Comparison of ENCODE assay signal across 12 cellular contexts in the genomic region with DNA sequence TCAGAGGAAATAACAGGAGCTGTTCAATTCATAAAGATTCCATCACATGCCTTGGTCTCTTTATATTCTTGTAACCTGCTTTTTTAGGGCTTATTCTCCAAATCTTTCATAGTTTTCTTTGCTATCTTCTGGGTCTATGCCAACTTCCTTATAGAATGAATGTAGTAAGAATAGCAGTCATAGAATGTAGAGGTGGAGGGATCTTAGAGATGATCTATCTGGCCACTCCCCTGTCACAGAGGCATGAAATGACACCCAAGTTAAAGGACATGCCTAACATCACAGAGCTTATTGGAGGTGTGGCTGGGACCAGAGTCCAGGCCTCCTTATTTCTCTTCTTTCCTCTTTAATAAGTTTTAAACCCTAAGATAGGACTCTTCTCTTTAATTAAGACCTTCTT. TPM values are rescaled to one million over a fixed set of nuclear protein-coding genes. Genes with fewer than 3 reads are reported as not detected.
A peak's percentile ranks its signal among the peaks of the same experiment; 100 is the strongest.
DNase-seq lines count a peak whose midpoint lies in the region; ATAC-seq and TF ChIP-seq lines count a peak whose summit lies in the region.
"Had no signal": no experiment of that assay in that cellular context is flagged by ENCODE, and none has a peak within 500 bp of the region (broad histone marks: within the 10 kb centered on the region; RNA-seq: fewer than 3 reads in every experiment).

No MANE protein-coding gene starts in this region.

- no peak for TF ChIP-seq EP300 in upper lobe of left lung (IDR thresholded peaks at IDR 0.05)

- no peaks in the 10 kb centered on the region for H3K36me3 ChIP-seq in upper lobe of left lung

- H3K27me3 ChIP-seq in upper lobe of left lung = no peaks in the 10 kb centered on the region

- no peak for DNase-seq in activated T-cell treated with anti-CD3 and anti-CD28 coated beads, Interleukin-2, amount 50 U/mL, for 72 hours
- DNase-seq in activated T-cell treated with anti-CD3 and anti-CD28 coated beads for 4 hours (no peak), NB4 (ENCODE audit: low read depth) (peak; percentile 78), upper lobe of left lung (no peak)
- no peak for DNase-seq in stimulated activated naive B cell treated with anti-CD40 and anti-IgM and Interleukin-4, amounts not matched to agents 10 μg/mL and 1 μg/mL and 100 μg/mL, for 72 hours
- DNase-seq: hippocampal formation, NCI-H510A had no signal

- no peak for TF ChIP-seq POLR2A in NB4 (IDR thresholded peaks at IDR 0.05; ENCODE audit: extremely low read depth, insufficient read length)
- TF ChIP-seq POLR2A in upper lobe of left lung (IDR thresholded peaks at IDR 0.05) = no peak

- ATAC-seq in activated T-cell treated with anti-CD3 and anti-CD28 coated beads, Interleukin-2, amount 50 U/mL, for 72 hours (replicated peaks in 1 of 2) = peak; percentile 38 to 52
- peak; percentile 32 to 42 for ATAC-seq in stimulated activated naive B cell treated with anti-CD40 and anti-IgM and Interleukin-4, amounts not matched to agents 10 μg/mL and 1 μg/mL and 100 μg/mL, for 72 hours (replicated peaks)
- ATAC-seq in upper lobe of left lung (ENCODE audit: low FRiP score in 2 of 2) = no peak
- ATAC-seq in GM19035 (IDR thresholded peaks at IDR 0.05; ENCODE audit: unreplicated experiment) = no peak
- no peak for ATAC-seq in GM19397 (IDR thresholded peaks at IDR 0.05; ENCODE audit: unreplicated experiment)

- peak overlapping the region; percentile 58 for H3K4me3 ChIP-seq in NB4 (ENCODE audit: low read depth, low read length)
- no peak overlapping the region for H3K4me3 ChIP-seq in upper lobe of left lung

- H3K27me3 Mint-ChIP-seq in activated T-cell treated with anti-CD3 and anti-CD28 coated beads, Interleukin-2, amount 50 U/mL, for 72 hours (ENCODE audit: low read depth) = no peaks in the 10 kb centered on the region
- H3K27me3 Mint-ChIP-seq in activated naive CD8-positive, alpha-beta T cell = no peaks in the 10 kb centered on the region
- no peaks in the 10 kb centered on the region for H3K27me3 Mint-ChIP-seq in stimulated activated naive B cell treated with anti-CD40 and anti-IgM and Interleukin-4, amounts not matched to agents 10 μg/mL and 1 μg/mL and 100 μg/mL, for 72 hours

- H3K9me3 Mint-ChIP-seq in activated T-cell treated with anti-CD3 and anti-CD28 coated beads, Interleukin-2, amount 50 U/mL, for 72 hours = peaks cover 0 to 4% of the 10 kb centered on the region in 2 donors
- no peaks in the 10 kb centered on the region for H3K9me3 Mint-ChIP-seq in activated naive CD8-positive, alpha-beta T cell (ENCODE audit: low read depth)
- H3K9me3 Mint-ChIP-seq in stimulated activated naive B cell treated with anti-CD40 and anti-IgM and Interleukin-4, amounts not matched to agents 10 μg/mL and 1 μg/mL and 100 μg/mL, for 72 hours = no peaks in the 10 kb centered on the region

- TF ChIP-seq CTCF in NB4 (IDR thresholded peaks at IDR 0.05; ENCODE audit: low read depth, low read length) (no peak), upper lobe of left lung (IDR thresholded peaks at IDR 0.05) (no peak)

- H3K9me3 ChIP-seq in upper lobe of left lung = no peaks in the 10 kb centered on the region

- peaks cover 100% of the 10 kb centered on the region for H3K4me1 Mint-ChIP-seq in activated T-cell treated with anti-CD3 and anti-CD28 coated beads, Interleukin-2, amount 50 U/mL, for 72 hours (ENCODE audit: low read depth)
- peaks cover 96% of the 10 kb centered on the region for H3K4me1 Mint-ChIP-seq in activated naive CD8-positive, alpha-beta T cell (ENCODE audit: low read depth)
- peaks cover 70 to 99% of the 10 kb centered on the region in 2 donors for H3K4me1 Mint-ChIP-seq in stimulated activated naive B cell treated with anti-CD40 and anti-IgM and Interleukin-4, amounts not matched to agents 10 μg/mL and 1 μg/mL and 100 μg/mL, for 72 hours

- peaks cover 7 to 43% (median 34%) of the 10 kb centered on the region in 4 donors for H3K4me1 ChIP-seq in upper lobe of left lung

- peak overlapping the region in 2 of 4 donors; percentile 37 to 50 for H3K27ac ChIP-seq in upper lobe of left lung
- H3K27ac ChIP-seq: parathyroid adenoma had no signal

- peaks cover 25 to 44% of the 10 kb centered on the region in 2 donors for H3K36me3 Mint-ChIP-seq in activated T-cell treated with anti-CD3 and anti-CD28 coated beads, Interleukin-2, amount 50 U/mL, for 72 hours (ENCODE audit: insufficient read depth in 2 of 2)
- peaks cover 10% of the 10 kb centered on the region for H3K36me3 Mint-ChIP-seq in activated naive CD8-positive, alpha-beta T cell
- peaks cover 68 to 76% of the 10 kb centered on the region in 2 donors for H3K36me3 Mint-ChIP-seq in stimulated activated naive B cell treated with anti-CD40 and anti-IgM and Interleukin-4, amounts not matched to agents 10 μg/mL and 1 μg/mL and 100 μg/mL, for 72 hours

- peak overlapping the region; percentile 91 to 94 for H3K4me3 Mint-ChIP-seq in activated T-cell treated with anti-CD3 and anti-CD28 coated beads, Interleukin-2, amount 50 U/mL, for 72 hours
- H3K4me3 Mint-ChIP-seq in activated naive CD8-positive, alpha-beta T cell = peak overlapping the region; percentile 97
- H3K4me3 Mint-ChIP-seq in stimulated activated naive B cell treated with anti-CD40 and anti-IgM and Interleukin-4, amounts not matched to agents 10 μg/mL and 1 μg/mL and 100 μg/mL, for 72 hours = peak overlapping the region; percentile 73 to 83

- peak overlapping the region; percentile 98 for H3K27ac Mint-ChIP-seq in activated T-cell treated with anti-CD3 and anti-CD28 coated beads, Interleukin-2, amount 50 U/mL, for 72 hours
- peak overlapping the region; percentile 96 for H3K27ac Mint-ChIP-seq in activated naive CD8-positive, alpha-beta T cell
- H3K27ac Mint-ChIP-seq in stimulated activated naive B cell treated with anti-CD40 and anti-IgM and Interleukin-4, amounts not matched to agents 10 μg/mL and 1 μg/mL and 100 μg/mL, for 72 hours = peak overlapping the region; percentile 93

RNA-seq across cellular contexts. Expression of a gene that starts 13.2 kb away (rescaled TPM):
- total RNA-seq in activated T-cell treated with anti-CD3 and anti-CD28 coated beads, Interleukin-2, amount 50 U/mL, for 72 hours = 100 to 1,000 TPM; 834 to 955 TPM
- total RNA-seq in upper lobe of left lung = 100 to 1,000 TPM in 4 of 6 donors, 10 to 100 TPM in 2; 72.3 to 331 (median 129) TPM

RNA-seq across cellular contexts. Expression of a gene that starts 42.9 kb away (rescaled TPM):
- 1 to 10 TPM; 1.0 to 2.5 TPM for total RNA-seq in activated T-cell treated with anti-CD3 and anti-CD28 coated beads, Interleukin-2, amount 50 U/mL, for 72 hours
- 1 to 10 TPM in 2 of 6 donors, under 1 TPM in 3, not detected in 1; 0.33 to 3.1 (median 0.66) TPM for total RNA-seq in upper lobe of left lung
- total RNA-seq: lower leg skin had no signal

Comparison
In these comparisons a context has a peak if more than half of its experiments do, and no peak if none do; other contexts are left out.
1. ATAC-seq: peak in activated T-cell treated with anti-CD3 and anti-CD28 coated beads, Interleukin-2, amount 50 U/mL, for 72 hours (2 of 2) and stimulated activated naive B cell treated with anti-CD40 and anti-IgM and Interleukin-4, amounts not matched to agents 10 μg/mL and 1 μg/mL and 100 μg/mL, for 72 hours (2 of 2); none in upper lobe of left lung (0 of 2), GM19035 (single experiment) and GM19397 (single experiment).
2. Peak in every context shown above with its lines, with median percentiles within 50 percentile points of each other: H3K27ac Mint-ChIP-seq and H3K4me3 Mint-ChIP-seq.